10 cellular contexts compared by ENCODE assay signal in genomic region chr9:129606161-129607025, GRCh38. TPM values are rescaled to one million over a fixed set of nuclear protein-coding genes. Genes with fewer than 3 reads are reported as not detected.
DNase-seq lines count a peak whose midpoint lies in the region; ATAC-seq, FAIRE-seq and TF ChIP-seq lines count a peak whose summit lies in the region.
"Had no signal": no experiment of that assay in that cellular context is flagged by ENCODE, and none has a peak within 500 bp of the region (broad histone marks: within the 10 kb centered on the region; RNA-seq: fewer than 3 reads in every experiment).

No MANE protein-coding gene starts in this region.

- FAIRE-seq in astrocyte (lab: Jason Lieb, UNC): no peak
- FAIRE-seq: pancreas had no signal

- ATAC-seq in psoas muscle (peak in 2 of 4 donors; percentile 30 to 35), GM19324 (IDR thresholded peaks at IDR 0.05; ENCODE audit: low FRiP score, unreplicated experiment) (no peak), HG03025 (IDR thresholded peaks at IDR 0.05; ENCODE audit: low FRiP score, unreplicated experiment) (no peak)

- H3K36me3 ChIP-seq in BLaER1: no peaks in the 10 kb centered on the region
- H3K36me3 ChIP-seq in astrocyte (ENCODE audit: insufficient read depth, low read length): no peaks in the 10 kb centered on the region
- H3K36me3 ChIP-seq in psoas muscle (ENCODE audit: insufficient read depth in 1 of 2, low read depth in 1 of 2): no peaks in the 10 kb centered on the region
- H3K36me3 ChIP-seq: pancreas had no signal

- peak overlapping the region; percentile 24 for H2AFZ ChIP-seq in astrocyte (ENCODE audit: low read depth, low read length)

- TF ChIP-seq CTCF in astrocyte (IDR thresholded peaks at IDR 0.05; ENCODE audit: insufficient read depth, low read depth, low read length) (no peak), psoas muscle (IDR thresholded peaks at IDR 0.05) (no peak)

- H3K27me3 ChIP-seq in BLaER1 (no peaks in the 10 kb centered on the region), astrocyte (ENCODE audit: insufficient read depth, low read length) (no peaks in the 10 kb centered on the region), psoas muscle (ENCODE audit: insufficient read depth in 3 of 3, low read length in 2 of 3) (no peaks in the 10 kb centered on the region)
- H3K27me3 ChIP-seq: pancreas had no signal

- peak overlapping the region; percentile 30; the same call in 1 of the 2 replicates for H3K9ac ChIP-seq in BLaER1
- no peak overlapping the region for H3K9ac ChIP-seq in astrocyte (ENCODE audit: low read length)

- no peaks in the 10 kb centered on the region for H3K79me2 ChIP-seq in astrocyte (ENCODE audit: insufficient read depth, low read length)

- H3K4me2 ChIP-seq in BLaER1 (peak overlapping the region; percentile 100), astrocyte (ENCODE audit: low read length) (no peak overlapping the region)

- no peaks in the 10 kb centered on the region for H3K9me3 ChIP-seq in BLaER1
- H3K9me3 ChIP-seq in astrocyte (ENCODE audit: insufficient read depth, low read depth, low read length): no peaks in the 10 kb centered on the region
- H3K9me3 ChIP-seq in psoas muscle: no peaks in the 10 kb centered on the region
- H3K9me3 ChIP-seq: pancreas had no signal

- H3K27me3 Mint-ChIP-seq in astrocyte (ENCODE audit: low read depth, unreplicated experiment) (no peaks in the 10 kb centered on the region), immature natural killer cell (ENCODE audit: low read depth in 3 of 3) (peaks cover 4 to 10% (median 6%) of the 10 kb centered on the region in 3 donors)

- H3K4me1 Mint-ChIP-seq in astrocyte (ENCODE audit: low read depth, unreplicated experiment) (peaks cover 17% of the 10 kb centered on the region), immature natural killer cell (peaks cover 38 to 46% of the 10 kb centered on the region in 2 donors)

- H4K20me1 ChIP-seq in BLaER1: no peaks in the 10 kb centered on the region
- no peaks in the 10 kb centered on the region for H4K20me1 ChIP-seq in astrocyte (ENCODE audit: insufficient read depth, low read length)

- DNase-seq in astrocyte (ENCODE audit: low read depth) (no peak), immature natural killer cell (no peak), psoas muscle (no peak), NCI-H1930 (lab: John Stamatoyannopoulos, UW) (no peak), H4 (ENCODE audit: low spot score) (no peak)
- DNase-seq: activated CD4-positive, alpha-beta T cell treated with anti-CD3 and anti-CD28 coated beads for 48 hours; pancreas had no signal

- intact Hi-C loops in psoas muscle (cut with DNase I): loop anchor here in 1 of 2 donors (5.0 kb wide), 1 partner anchor 224 kb away; no protein-coding TSS in a partner anchor

- H3K36me3 Mint-ChIP-seq in astrocyte (ENCODE audit: low read depth, unreplicated experiment) (no peaks in the 10 kb centered on the region), immature natural killer cell (no peaks in the 10 kb centered on the region)

- H3K4me3 ChIP-seq in BLaER1: no peak overlapping the region
- no peak overlapping the region for H3K4me3 ChIP-seq in astrocyte (ENCODE audit: insufficient read depth, low read depth, low read length)
- no peak overlapping the region for H3K4me3 ChIP-seq in psoas muscle
- H3K4me3 ChIP-seq: pancreas had no signal

- H3K4me1 ChIP-seq in BLaER1: peaks cover 89% of the 10 kb centered on the region
- H3K4me1 ChIP-seq in astrocyte (ENCODE audit: insufficient read depth, low read length): peaks cover 21% of the 10 kb centered on the region
- peaks cover 18% of the 10 kb centered on the region for H3K4me1 ChIP-seq in psoas muscle

- H3K4me3 Mint-ChIP-seq in astrocyte (ENCODE audit: unreplicated experiment): no peak overlapping the region
- peak overlapping the region in 1 of 5 donors; percentile 7 for H3K4me3 Mint-ChIP-seq in immature natural killer cell

- H3K27ac Mint-ChIP-seq in astrocyte (ENCODE audit: unreplicated experiment): peak overlapping the region; percentile 58
- H3K27ac Mint-ChIP-seq in immature natural killer cell: peak overlapping the region in 5 of 6 donors; percentile 34 to 90 (median 48)

- 36 to 44% (median 37%) methylated on average over 15 of the region's 15 CpGs for WGBS in psoas muscle, 3 donors

- peak overlapping the region; percentile 72 for H3K27ac ChIP-seq in BLaER1
- no peak overlapping the region for H3K27ac ChIP-seq in astrocyte (ENCODE audit: low read depth, low read length)
- peak overlapping the region; percentile 59 for H3K27ac ChIP-seq in psoas muscle

- H3K9me3 Mint-ChIP-seq in astrocyte (ENCODE audit: unreplicated experiment): no peaks in the 10 kb centered on the region
- H3K9me3 Mint-ChIP-seq in immature natural killer cell: no peaks in the 10 kb centered on the region

RNA-seq across cellular contexts. Expression of gene C9orf50, which starts 14.5 kb away (rescaled TPM):
- 0.41 TPM in 1 of 2 replicates, not detected in the other for total RNA-seq in astrocyte
- not detected for polyA plus RNA-seq in immature natural killer cell
- total RNA-seq in psoas muscle: not detected
- not detected for polyA plus RNA-seq in psoas muscle
- total RNA-seq in H4 (2014; rRNA removed; shearing (Covaris generic)): not detected in 2 replicates
- total RNA-seq: pancreas had no signal
- polyA plus RNA-seq: pancreas had no signal

RNA-seq across cellular contexts. Expression of gene NTMT1, which starts 19.6 kb away (rescaled TPM):
- total RNA-seq in astrocyte: 54.0 and 55.1 TPM in 2 replicates
- polyA plus RNA-seq in immature natural killer cell: 10 to 100 TPM; 33.8 to 41.3 (median 35.8) TPM
- total RNA-seq in psoas muscle: 10 to 100 TPM; 67.5 to 98.2 (median 72.0) TPM
- 100 to 1,000 TPM in 2 of 3 donors, 10 to 100 TPM in 1; 92.9 to 178 (median 112) TPM for polyA plus RNA-seq in psoas muscle
- total RNA-seq in H4 (2014; rRNA removed; shearing (Covaris generic)): 42.0 and 47.8 TPM in 2 replicates

RNA-seq across cellular contexts. Expression of gene ASB6, which starts 35.6 kb away (rescaled TPM):
- total RNA-seq in astrocyte: 21.7 and 24.3 TPM in 2 replicates
- 10 to 100 TPM; 13.9 to 26.6 (median 19.9) TPM for polyA plus RNA-seq in immature natural killer cell
- total RNA-seq in psoas muscle: 10 to 100 TPM in 1 of 4 donors, 1 to 10 TPM in 3; 6.3 to 11.9 (median 8.6) TPM
- 10 to 100 TPM in 2 of 3 donors, 1 to 10 TPM in 1; 8.0 to 20.2 (median 14.9) TPM for polyA plus RNA-seq in psoas muscle
- total RNA-seq in H4 (2014; rRNA removed; shearing (Covaris generic)): 8.3 and 13.3 TPM in 2 replicates

RNA-seq across cellular contexts. Expression of gene PRRX2, which starts 59.1 kb away (rescaled TPM):
- total RNA-seq in astrocyte: not detected in 2 replicates
- under 1 TPM in 1 of 3 donors, not detected in 2; 0.18 TPM for polyA plus RNA-seq in immature natural killer cell
- total RNA-seq in psoas muscle: 1 to 10 TPM in 1 of 4 donors, under 1 TPM in 3; 0.27 to 1.1 (median 0.50) TPM
- polyA plus RNA-seq in psoas muscle: under 1 TPM; 0.03 to 0.52 (median 0.34) TPM
- 16.5 and 18.9 TPM in 2 replicates for total RNA-seq in H4 (2014; rRNA removed; shearing (Covaris generic))
